In genomic region chr2:241149675-241149924, GRCh38 we compare ENCODE assay signal across 8 cellular contexts. TPM values are rescaled to one million over a fixed set of nuclear protein-coding genes. Genes with fewer than 3 reads are reported as not detected.
DNase-seq lines count a peak whose midpoint lies in the region; ATAC-seq and TF ChIP-seq lines count a peak whose summit lies in the region.

No MANE protein-coding gene starts in this region.

- H3K4me1 ChIP-seq in left lung (peaks cover 8 to 22% of the 10 kb centered on the region in 2 donors), tibial artery (peaks cover 0 to 26% (median 16%) of the 10 kb centered on the region in 4 donors)

- peak overlapping the region; percentile 91 to 95 for H3K27ac Mint-ChIP-seq in activated naive CD4-positive, alpha-beta T cell treated with anti-CD3 and anti-CD28 coated beads, Interleukin-2, amount 50 U/mL, for 72 hours

- peak overlapping the region; percentile 91 to 98 for H3K4me3 ChIP-seq in left lung
- peak overlapping the region; percentile 86 to 97 for H3K4me3 ChIP-seq in tibial artery

- peaks cover 14 to 28% of the 10 kb centered on the region in 2 donors for H3K36me3 Mint-ChIP-seq in activated naive CD4-positive, alpha-beta T cell treated with anti-CD3 and anti-CD28 coated beads, Interleukin-2, amount 50 U/mL, for 72 hours

- TF ChIP-seq CTCF in left lung (IDR thresholded peaks at IDR 0.05), result no peak
- no peak for TF ChIP-seq CTCF in tibial artery (IDR thresholded peaks at IDR 0.05)

- DNase-seq in activated naive CD4-positive, alpha-beta T cell treated with anti-CD3 and anti-CD28 coated beads, Interleukin-2, amount 50 U/mL, for 72 hours (ENCODE audit: low spot score in 2 of 2), result no peak
- no peak for DNase-seq in left lung
- DNase-seq in tibial artery, result peak in 1 of 2 donors; percentile 23
- DNase-seq in medulla oblongata (ENCODE audit: extremely low spot score), result no peak
- no peak for DNase-seq in Kasumi-1 (lab: John Stamatoyannopoulos, UW)
- DNase-seq in DMS79 treated with DMSO at 0.1 percent for 48 hours (lab: John Stamatoyannopoulos, UW), result no peak

- H3K27me3 ChIP-seq in left lung (no peaks in the 10 kb centered on the region), tibial artery (no peaks in the 10 kb centered on the region)

- no peaks in the 10 kb centered on the region for H3K9me3 Mint-ChIP-seq in activated naive CD4-positive, alpha-beta T cell treated with anti-CD3 and anti-CD28 coated beads, Interleukin-2, amount 50 U/mL, for 72 hours

- ATAC-seq in GM18861 (IDR thresholded peaks at IDR 0.05; ENCODE audit: unreplicated experiment) (peak; percentile 2), HG02943 (IDR thresholded peaks at IDR 0.05; ENCODE audit: low read depth, unreplicated experiment) (peak; percentile 19), left lung (no peak)
- no peak for ATAC-seq in activated naive CD4-positive, alpha-beta T cell treated with anti-CD3 and anti-CD28 coated beads, Interleukin-2, amount 50 U/mL, for 72 hours

- intact Hi-C loops in left lung (cut with DNase I), result no loop called here
- intact Hi-C loops in tibial artery (cut with DNase I; ENCODE audit: low total_unique reads), result no loop called here

- peak overlapping the region in 1 of 2 donors; percentile 75 for H3K27ac ChIP-seq in left lung
- peak overlapping the region; percentile 82 to 90 for H3K27ac ChIP-seq in tibial artery

- H3K36me3 ChIP-seq in left lung (peaks cover 0 to 11% of the 10 kb centered on the region in 2 donors), tibial artery (peaks cover 0 to 11% (median 4%) of the 10 kb centered on the region in 3 donors)

- no peaks in the 10 kb centered on the region for H3K9me3 ChIP-seq in left lung
- no peaks in the 10 kb centered on the region for H3K9me3 ChIP-seq in tibial artery

RNA-seq across cellular contexts. Expression of gene PASK, which starts 0.3 kb away (rescaled TPM):
- total RNA-seq in activated naive CD4-positive, alpha-beta T cell treated with anti-CD3 and anti-CD28 coated beads, Interleukin-2, amount 50 U/mL, for 72 hours, result 10 to 100 TPM; 67.6 to 95.3 TPM
- total RNA-seq in left lung, result 10 to 100 TPM; 12.7 to 21.3 TPM

RNA-seq across cellular contexts. Expression of gene PPP1R7, which starts 0.7 kb away (rescaled TPM):
- total RNA-seq in activated naive CD4-positive, alpha-beta T cell treated with anti-CD3 and anti-CD28 coated beads, Interleukin-2, amount 50 U/mL, for 72 hours, result 10 to 100 TPM; 81.6 to 98.9 TPM
- total RNA-seq in left lung, result 10 to 100 TPM; 61.6 to 80.0 TPM

RNA-seq across cellular contexts. Expression of gene ANO7, which starts 38.9 kb away (rescaled TPM):
- 1 to 10 TPM in 1 of 2 donors, under 1 TPM in 1; 0.27 to 5.3 TPM for total RNA-seq in activated naive CD4-positive, alpha-beta T cell treated with anti-CD3 and anti-CD28 coated beads, Interleukin-2, amount 50 U/mL, for 72 hours
- 1 to 10 TPM; 1.3 to 1.5 TPM for total RNA-seq in left lung

RNA-seq across cellular contexts. Expression of gene MTERF4, which starts 47.5 kb away (rescaled TPM):
- total RNA-seq in activated naive CD4-positive, alpha-beta T cell treated with anti-CD3 and anti-CD28 coated beads, Interleukin-2, amount 50 U/mL, for 72 hours, result 10 to 100 TPM; 37.8 to 47.1 TPM
- 10 to 100 TPM; 24.9 to 26.7 TPM for total RNA-seq in left lung

Comparison
In these comparisons a context has a peak if more than half of its experiments do, and no peak if none do; other contexts are left out.
1. ATAC-seq: peak in GM18861 (single experiment) and HG02943 (single experiment); none in activated naive CD4-positive, alpha-beta T cell treated with anti-CD3 and anti-CD28 coated beads, Interleukin-2, amount 50 U/mL, for 72 hours (0 of 2) and left lung (single experiment).